ENCODE assay signal across 11 cellular contexts in the genomic region with DNA sequence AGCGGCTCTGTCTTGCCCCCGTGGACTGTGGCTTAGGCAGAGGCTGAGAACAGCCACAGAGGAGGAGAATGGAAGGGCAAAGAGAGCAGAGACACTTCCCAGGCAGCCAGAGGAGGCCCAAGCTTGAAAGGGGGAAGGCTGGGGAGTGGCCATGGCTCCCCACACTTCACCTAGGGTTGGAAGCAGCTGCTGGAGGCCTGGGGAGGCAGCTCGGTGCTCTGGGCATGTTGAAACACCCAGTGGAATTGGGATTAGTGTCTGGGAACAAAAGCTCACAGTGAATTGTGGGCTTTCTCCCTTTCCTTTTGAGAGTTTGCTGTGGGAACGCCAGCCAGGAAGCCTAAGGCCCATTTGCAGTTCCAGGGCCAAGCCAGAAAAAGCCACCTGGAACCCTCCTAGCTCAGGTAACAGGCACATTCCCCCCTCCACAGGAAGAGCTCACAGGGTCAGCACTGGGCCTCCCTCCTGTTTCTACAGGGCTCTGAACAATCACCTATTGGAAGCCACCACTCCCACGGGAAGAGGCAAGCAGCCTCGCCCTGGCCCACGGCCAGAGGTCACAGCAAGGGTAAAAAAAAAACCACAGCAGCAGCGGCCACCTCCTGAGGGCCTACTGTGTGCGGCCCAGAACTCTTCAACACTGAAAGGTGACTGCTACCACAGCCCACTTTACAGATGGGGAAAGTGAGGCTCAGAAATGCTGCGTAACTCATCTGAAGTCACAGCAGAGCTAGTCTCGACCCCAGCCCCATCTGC. TPM values are rescaled to one million over a fixed set of nuclear protein-coding genes. Genes with fewer than 3 reads are reported as not detected.
DNase-seq lines count a peak whose midpoint lies in the region; ATAC-seq, FAIRE-seq and TF ChIP-seq lines count a peak whose summit lies in the region.
"Had no signal": no experiment of that assay in that cellular context is flagged by ENCODE, and none has a peak within 500 bp of the region (broad histone marks: within the 10 kb centered on the region; RNA-seq: fewer than 3 reads in every experiment).

No MANE protein-coding gene starts in this region.

- H3K4me3 ChIP-seq in keratinocyte (ENCODE audit: control insufficient read depth in 2 of 3, extremely low read depth in 1 of 3, insufficient read depth in 2 of 3, low read depth in 1 of 3, low read length in 3 of 3) (peak overlapping the region in 1 of 3 experiments; percentile 1), osteoblast (ENCODE audit: insufficient read depth, low read length) (no peak overlapping the region)
- H3K4me3 ChIP-seq: BLaER1 had no signal

- H2AFZ ChIP-seq in keratinocyte (ENCODE audit: control insufficient read depth, low read length): peak overlapping the region; percentile 72
- no peak overlapping the region for H2AFZ ChIP-seq in osteoblast (ENCODE audit: low read length)

- TF ChIP-seq CTCF in keratinocyte (optimal IDR thresholded peaks at IDR 0.05 in 1 of 3, IDR thresholded peaks at IDR 0.05 in 1 of 3, conservative IDR thresholded peaks at IDR 0.05 in 1 of 3; ENCODE audit: extremely low read depth in 1 of 3, insufficient read depth in 2 of 3, low read length in 3 of 3): no peak
- no peak for TF ChIP-seq CTCF in osteoblast (IDR thresholded peaks at IDR 0.05; ENCODE audit: extremely low read depth, low read depth, low read length)

- no peaks in the 10 kb centered on the region for H3K27me3 ChIP-seq in keratinocyte (ENCODE audit: control insufficient read depth, extremely low read depth, insufficient read depth, low read length)
- H3K27me3 ChIP-seq in osteoblast (ENCODE audit: insufficient read depth, low read length): no peaks in the 10 kb centered on the region
- H3K27me3 ChIP-seq: BLaER1 had no signal

- dilution Hi-C loops in keratinocyte (cut with MboI; ENCODE audit: extremely low pct_ligation_motif_present, low sequenced_read_pairs): no loop called here

- peak overlapping the region; percentile 22 for H3K4me2 ChIP-seq in keratinocyte (ENCODE audit: control insufficient read depth, extremely low read depth, insufficient read depth, low read depth, low read length)
- H3K4me2 ChIP-seq in osteoblast (ENCODE audit: insufficient read depth, low read length): no peak overlapping the region
- H3K4me2 ChIP-seq: BLaER1 had no signal

- no peaks in the 10 kb centered on the region for H3K9me3 Mint-ChIP-seq in T-helper 2 cell treated with Interferon-gamma antibody and Interleukin-4, amounts not matched to agents 5 μg/mL and 100 μg/mL, for 36 hours
- H3K9me3 Mint-ChIP-seq in activated CD8-positive, alpha-beta T cell treated with anti-CD3 and anti-CD28 coated beads, Interleukin-2, amount 10 ng/mL, durations not matched to agents 7 days and 5 days (ENCODE audit: insufficient read depth): no peaks in the 10 kb centered on the region

- H3K4me1 ChIP-seq in keratinocyte (ENCODE audit: control insufficient read depth, extremely low read depth, insufficient read depth, low read length) (peaks cover 25% of the 10 kb centered on the region), osteoblast (ENCODE audit: insufficient read depth, low read length) (peaks cover 5% of the 10 kb centered on the region)

- H4K20me1 ChIP-seq in keratinocyte (ENCODE audit: control insufficient read depth, extremely low read depth, insufficient read depth, low read length) (no peaks in the 10 kb centered on the region), osteoblast (ENCODE audit: insufficient read depth, low read length) (peaks cover 30% of the 10 kb centered on the region)

- H3K36me3 ChIP-seq in keratinocyte (ENCODE audit: control insufficient read depth in 2 of 2, extremely low read depth in 1 of 2, insufficient read depth in 2 of 2, low read length in 2 of 2) (peaks cover 0 to 3% of the 10 kb centered on the region in 2 experiments), osteoblast (ENCODE audit: insufficient read depth, low read length) (no peaks in the 10 kb centered on the region)
- H3K36me3 ChIP-seq: BLaER1 had no signal

- peaks cover 78% of the 10 kb centered on the region for H3K4me1 Mint-ChIP-seq in T-helper 2 cell treated with Interferon-gamma antibody and Interleukin-4, amounts not matched to agents 5 μg/mL and 100 μg/mL, for 36 hours (ENCODE audit: low read depth)
- peaks cover 92% of the 10 kb centered on the region for H3K4me1 Mint-ChIP-seq in activated CD8-positive, alpha-beta T cell treated with anti-CD3 and anti-CD28 coated beads, Interleukin-2, amount 10 ng/mL, durations not matched to agents 7 days and 5 days (ENCODE audit: low read depth)

- peaks cover 76% of the 10 kb centered on the region for H3K36me3 Mint-ChIP-seq in T-helper 2 cell treated with Interferon-gamma antibody and Interleukin-4, amounts not matched to agents 5 μg/mL and 100 μg/mL, for 36 hours (ENCODE audit: low read depth)
- peaks cover 70% of the 10 kb centered on the region for H3K36me3 Mint-ChIP-seq in activated CD8-positive, alpha-beta T cell treated with anti-CD3 and anti-CD28 coated beads, Interleukin-2, amount 10 ng/mL, durations not matched to agents 7 days and 5 days (ENCODE audit: low read depth)

- CTCF ChIA-PET in activated CD8-positive, alpha-beta T cell treated with anti-CD3 and anti-CD28 coated beads, Interleukin-2, amount 10 ng/mL, durations not matched to agents 7 days and 5 days (lab: Charles Lee): interaction anchor here (1.1 to 15.0 kb wide), 4 partner anchors 10 to 157 kb away, joined by 3 to 144 read pairs (median 12); no protein-coding TSS in a partner anchor

- POLR2A ChIA-PET in activated CD8-positive, alpha-beta T cell treated with anti-CD3 and anti-CD28 coated beads, Interleukin-2, amount 10 ng/mL, durations not matched to agents 7 days and 5 days (lab: Charles Lee): interaction anchor here (1.0 to 1.8 kb wide), 4 partner anchors 10 to 75 kb away, joined by 3 to 5 read pairs (median 4); no protein-coding TSS in a partner anchor

- H3K27ac ChIP-seq in keratinocyte (ENCODE audit: control insufficient read depth, insufficient read depth, low read length) (peak overlapping the region; percentile 44), substantia nigra (ENCODE audit: low read depth, low read length, poor library complexity, severe bottlenecking) (peak overlapping the region; percentile 99), osteoblast (ENCODE audit: low read depth, low read length) (no peak overlapping the region)
- H3K27ac ChIP-seq: BLaER1 had no signal

- H3K27ac Mint-ChIP-seq in T-helper 2 cell treated with Interferon-gamma antibody and Interleukin-4, amounts not matched to agents 5 μg/mL and 100 μg/mL, for 36 hours: peak overlapping the region; percentile 47
- H3K27ac Mint-ChIP-seq in activated CD8-positive, alpha-beta T cell treated with anti-CD3 and anti-CD28 coated beads, Interleukin-2, amount 10 ng/mL, durations not matched to agents 7 days and 5 days: peak overlapping the region; percentile 65

- H3K4me3 Mint-ChIP-seq in T-helper 2 cell treated with Interferon-gamma antibody and Interleukin-4, amounts not matched to agents 5 μg/mL and 100 μg/mL, for 36 hours: peak overlapping the region; percentile 2
- no peak overlapping the region for H3K4me3 Mint-ChIP-seq in activated CD8-positive, alpha-beta T cell treated with anti-CD3 and anti-CD28 coated beads, Interleukin-2, amount 10 ng/mL, durations not matched to agents 7 days and 5 days

- H3K9me3 ChIP-seq in keratinocyte (ENCODE audit: control insufficient read depth, low read depth, low read length): no peaks in the 10 kb centered on the region
- H3K9me3 ChIP-seq in osteoblast (ENCODE audit: low read depth, low read length): no peaks in the 10 kb centered on the region
- H3K9me3 ChIP-seq: BLaER1 had no signal

- H3K9me1 ChIP-seq in keratinocyte (ENCODE audit: control insufficient read depth, extremely low read depth, insufficient read depth, low read length): no peaks in the 10 kb centered on the region

- peak overlapping the region; percentile 10 for H3K9ac ChIP-seq in keratinocyte (ENCODE audit: control insufficient read depth, extremely low read depth, insufficient read depth, low read length)
- H3K9ac ChIP-seq: BLaER1 had no signal

- H3K79me2 ChIP-seq in keratinocyte (ENCODE audit: control insufficient read depth, insufficient read depth, low read length) (no peaks in the 10 kb centered on the region), osteoblast (ENCODE audit: insufficient read depth, low read length) (peaks cover 90% of the 10 kb centered on the region)

- no peaks in the 10 kb centered on the region for H3K27me3 Mint-ChIP-seq in T-helper 2 cell treated with Interferon-gamma antibody and Interleukin-4, amounts not matched to agents 5 μg/mL and 100 μg/mL, for 36 hours (ENCODE audit: low read depth)
- H3K27me3 Mint-ChIP-seq in activated CD8-positive, alpha-beta T cell treated with anti-CD3 and anti-CD28 coated beads, Interleukin-2, amount 10 ng/mL, durations not matched to agents 7 days and 5 days (ENCODE audit: low read depth): no peaks in the 10 kb centered on the region

- ATAC-seq in activated CD8-positive, alpha-beta T cell treated with anti-CD3 and anti-CD28 coated beads, Interleukin-2, amount 10 ng/mL, durations not matched to agents 7 days and 5 days: no peak
- no peak for ATAC-seq in HG03039 (IDR thresholded peaks at IDR 0.05; ENCODE audit: unreplicated experiment)
- ATAC-seq: PC-3 had no signal

- peak; percentile 17 for FAIRE-seq in keratinocyte (lab: Jason Lieb, UNC)

- no peak for DNase-seq in T-helper 2 cell treated with Interferon-gamma antibody and Interleukin-4, amounts not matched to agents 5 μg/mL and 100 μg/mL, for 36 hours (ENCODE audit: low spot score)
- no peak for DNase-seq in T-helper 2 cell
- no peak for DNase-seq in activated CD8-positive, alpha-beta T cell treated with anti-CD3 and anti-CD28 coated beads, Interleukin-2, amount 10 ng/mL, durations not matched to agents 7 days and 5 days
- no peak for DNase-seq in keratinocyte (ENCODE audit: low read depth, low spot score)
- no peak for DNase-seq in substantia nigra (lab: John Stamatoyannopoulos, UW)
- no peak for DNase-seq in osteoblast (ENCODE audit: insufficient read length, low spot score, missing footprints)
- DNase-seq in A172 (ENCODE audit: low spot score): no peak
- DNase-seq: PC-3; stimulated activated CD4-positive, alpha-beta T cell treated with anti-CD3 and anti-CD28 coated beads, Interleukin-4, amount 100 ng/mL, for 24 hours had no signal

RNA-seq across cellular contexts. Expression of a gene that starts 20.2 kb away (rescaled TPM):
- 100 to 1,000 TPM; 227 to 232 TPM for total RNA-seq in activated CD8-positive, alpha-beta T cell treated with anti-CD3 and anti-CD28 coated beads, Interleukin-2, amount 10 ng/mL, durations not matched to agents 7 days and 5 days
- polyA plus RNA-seq in keratinocyte: 3.7 to 8.6 TPM (median 7.0 TPM) in 3 replicates
- polyA plus RNA-seq in keratinocyte (2011; ENCODE audit: low read depth): 7.3 TPM
- polyA plus RNA-seq in keratinocyte (2011; cell fraction: cytosol; rRNA removed): 6.1 and 15.3 TPM in 2 replicates
- 14.2 and 16.9 TPM in 2 replicates for polyA plus RNA-seq in keratinocyte (2011; cell fraction: nucleus; rRNA removed)
- 11.2 and 32.3 TPM in 2 replicates for polyA plus RNA-seq in keratinocyte (2012; ENCODE audit: low replicate concordance)
- polyA minus RNA-seq in keratinocyte: 4.9 to 22.6 TPM (median 11.4 TPM) in 3 replicates
- polyA minus RNA-seq in keratinocyte (2011; cell fraction: cytosol; rRNA and poly(A)+ RNA removed): 5.0 TPM
- polyA minus RNA-seq in keratinocyte (2011; cell fraction: nucleus; rRNA and poly(A)+ RNA removed): 3.8 and 8.9 TPM in 2 replicates
- 18.0 and 20.6 TPM in 2 replicates for total RNA-seq in osteoblast
- 21.4 and 23.6 TPM in 2 replicates for total RNA-seq in A172 (2014; rRNA removed; shearing (Covaris generic))

RNA-seq across cellular contexts. Expression of a gene that starts 22.9 kb away (rescaled TPM):
- total RNA-seq in activated CD8-positive, alpha-beta T cell treated with anti-CD3 and anti-CD28 coated beads, Interleukin-2, amount 10 ng/mL, durations not matched to agents 7 days and 5 days: 10 to 100 TPM; 47.9 to 53.8 TPM
- polyA plus RNA-seq in keratinocyte: 31.1 to 35.4 TPM (median 34.7 TPM) in 3 replicates
- 4.3 TPM for polyA plus RNA-seq in keratinocyte (2011; ENCODE audit: low read depth)
- 30.4 and 34.1 TPM in 2 replicates for polyA plus RNA-seq in keratinocyte (2011; cell fraction: cytosol; rRNA removed)
- polyA plus RNA-seq in keratinocyte (2011; cell fraction: nucleus; rRNA removed): 31.3 and 35.3 TPM in 2 replicates
- 30.8 and 33.4 TPM in 2 replicates for polyA plus RNA-seq in keratinocyte (2012; ENCODE audit: low replicate concordance)
- 30.5 to 46.0 TPM (median 35.2 TPM) in 3 replicates for polyA minus RNA-seq in keratinocyte
- polyA minus RNA-seq in keratinocyte (2011; cell fraction: cytosol; rRNA and poly(A)+ RNA removed): 42.6 TPM
- polyA minus RNA-seq in keratinocyte (2011; cell fraction: nucleus; rRNA and poly(A)+ RNA removed): 9.5 and 11.2 TPM in 2 replicates
- 10.1 and 11.5 TPM in 2 replicates for total RNA-seq in osteoblast
- 49.7 and 50.5 TPM in 2 replicates for total RNA-seq in A172 (2014; rRNA removed; shearing (Covaris generic))

RNA-seq across cellular contexts. Expression of a gene that starts 30.0 kb away (rescaled TPM):
- 1 to 10 TPM; 2.6 to 2.7 TPM for total RNA-seq in activated CD8-positive, alpha-beta T cell treated with anti-CD3 and anti-CD28 coated beads, Interleukin-2, amount 10 ng/mL, durations not matched to agents 7 days and 5 days
- 2.4 to 5.2 TPM (median 4.4 TPM) in 3 replicates for polyA plus RNA-seq in keratinocyte
- polyA plus RNA-seq in keratinocyte (2011; ENCODE audit: low read depth): 2.0 TPM
- 1.1 and 2.7 TPM in 2 replicates for polyA plus RNA-seq in keratinocyte (2011; cell fraction: cytosol; rRNA removed)
- polyA plus RNA-seq in keratinocyte (2011; cell fraction: nucleus; rRNA removed): 9.0 and 9.9 TPM in 2 replicates
- polyA plus RNA-seq in keratinocyte (2012; ENCODE audit: low replicate concordance): 3.0 and 4.5 TPM in 2 replicates
- polyA minus RNA-seq in keratinocyte: 0.76 to 2.2 TPM (median 0.83 TPM) in 3 replicates
- polyA minus RNA-seq in keratinocyte (2011; cell fraction: cytosol; rRNA and poly(A)+ RNA removed): 4.4 TPM
- 3.0 and 3.1 TPM in 2 replicates for polyA minus RNA-seq in keratinocyte (2011; cell fraction: nucleus; rRNA and poly(A)+ RNA removed)
- total RNA-seq in osteoblast: 2.2 and 3.5 TPM in 2 replicates
- 1.6 and 3.4 TPM in 2 replicates for total RNA-seq in A172 (2014; rRNA removed; shearing (Covaris generic))

RNA-seq across cellular contexts. Expression of a gene that starts 43.7 kb away (rescaled TPM):
- 10 to 100 TPM; 37.0 to 39.7 TPM for total RNA-seq in activated CD8-positive, alpha-beta T cell treated with anti-CD3 and anti-CD28 coated beads, Interleukin-2, amount 10 ng/mL, durations not matched to agents 7 days and 5 days
- 5.8 to 10.8 TPM (median 8.9 TPM) in 3 replicates for polyA plus RNA-seq in keratinocyte
- 2.5 TPM for polyA plus RNA-seq in keratinocyte (2011; ENCODE audit: low read depth)
- 5.6 and 14.0 TPM in 2 replicates for polyA plus RNA-seq in keratinocyte (2011; cell fraction: cytosol; rRNA removed)
- polyA plus RNA-seq in keratinocyte (2011; cell fraction: nucleus; rRNA removed): 4.1 and 8.4 TPM in 2 replicates
- polyA plus RNA-seq in keratinocyte (2012; ENCODE audit: low replicate concordance): 3.2 and 11.6 TPM in 2 replicates
- polyA minus RNA-seq in keratinocyte: 9.4 to 13.1 TPM (median 11.6 TPM) in 3 replicates
- polyA minus RNA-seq in keratinocyte (2011; cell fraction: cytosol; rRNA and poly(A)+ RNA removed): 47.4 TPM
- 5.1 and 6.7 TPM in 2 replicates for polyA minus RNA-seq in keratinocyte (2011; cell fraction: nucleus; rRNA and poly(A)+ RNA removed)
- 29.5 and 33.7 TPM in 2 replicates for total RNA-seq in osteoblast
- total RNA-seq in A172 (2014; rRNA removed; shearing (Covaris generic)): 32.7 and 38.3 TPM in 2 replicates
